ENCODE assay signal across 9 cellular contexts in genomic region chr16:1152123-1152638, GRCh38.
DNase-seq lines count a peak whose midpoint lies in the region; ATAC-seq lines count a peak whose summit lies in the region.
"Had no signal": no experiment of that assay in that cellular context is flagged by ENCODE, and none has a peak within 500 bp of the region (broad histone marks: within the 10 kb centered on the region; RNA-seq: fewer than 3 reads in every experiment).

No MANE protein-coding gene starts in this region.

- DNase-seq in CD1c-positive myeloid dendritic cell (ENCODE audit: extremely low spot score) (peak; percentile 15), retina (peak; percentile 81), NCI-H526 (lab: John Stamatoyannopoulos, UW) (no peak)
- DNase-seq in activated CD4-positive, alpha-beta T cell treated with anti-CD3 and anti-CD28 coated beads for 1 hour = peak; percentile 53
- peak; percentile 42 for DNase-seq in effector CD4-positive, alpha-beta T cell
- DNase-seq: NCI-H2029 treated with DMSO at 0.1 percent for 48 hours had no signal

- ATAC-seq in GM21526 (IDR thresholded peaks at IDR 0.05; ENCODE audit: low FRiP score, unreplicated experiment) = no peak
- no peak for ATAC-seq in GM21825 (IDR thresholded peaks at IDR 0.05; ENCODE audit: unreplicated experiment)
- ATAC-seq in GM18873 (IDR thresholded peaks at IDR 0.05; ENCODE audit: low FRiP score, unreplicated experiment) = no peak

Comparison
In these comparisons a context has a peak if more than half of its experiments do, and no peak if none do; other contexts are left out.
1. DNase-seq: peak in CD1c-positive myeloid dendritic cell (single experiment), activated CD4-positive, alpha-beta T cell treated with anti-CD3 and anti-CD28 coated beads for 1 hour (single experiment), effector CD4-positive, alpha-beta T cell (single experiment) and retina (single experiment); none in NCI-H526 (0 of 2).